21 cellular contexts compared by ENCODE assay signal in genomic region chr2:159897081-159897480, GRCh38. TPM values are rescaled to one million over a fixed set of nuclear protein-coding genes. Genes with fewer than 3 reads are reported as not detected.
DNase-seq lines count a peak whose midpoint lies in the region; FAIRE-seq and TF ChIP-seq lines count a peak whose summit lies in the region.
"Had no signal": no experiment of that assay in that cellular context is flagged by ENCODE, and none has a peak within 500 bp of the region (broad histone marks: within the 10 kb centered on the region; RNA-seq: fewer than 3 reads in every experiment).

No MANE protein-coding gene starts in this region.

- intact Hi-C loops in activated CD4-positive, alpha-beta memory T cell treated with anti-CD3 and anti-CD28 coated beads for 36 hours (cut with micrococcal nuclease): loop anchor here (5.0 to 10.0 kb wide), 2 partner anchors 325 to 1268 kb away; partner anchors contain the start of gene TANK

- H3K79me2 ChIP-seq in OCI-LY3 (ENCODE audit: low read length): peaks cover 87% of the 10 kb centered on the region

- CTCF ChIA-PET in activated CD4-positive, alpha-beta memory T cell treated with anti-CD3 and anti-CD28 coated beads for 36 hours (lab: Charles Lee): no interaction called here
- CTCF ChIA-PET in activated CD4-positive, alpha-beta memory T cell treated with anti-CD3 and anti-CD28 coated beads, Interleukin-2, amount 10 ng/mL, durations not matched to agents 7 days and 5 days (lab: Charles Lee): no interaction called here

- no peak for DNase-seq in activated CD4-positive, alpha-beta memory T cell treated with anti-CD3 and anti-CD28 coated beads for 36 hours
- DNase-seq in activated CD4-positive, alpha-beta memory T cell treated with anti-CD3 and anti-CD28 coated beads, Interleukin-2, amount 10 ng/mL, durations not matched to agents 7 days and 5 days: no peak
- no peak for DNase-seq in GM12865 (ENCODE audit: low read depth)
- DNase-seq in retinal pigment epithelial cell (ENCODE audit: low read depth): peak; percentile 41
- no peak for DNase-seq in NCI-H2171 treated with DMSO at 0.1 percent for 48 hours (lab: John Stamatoyannopoulos, UW)
- DNase-seq in H54 (ENCODE audit: insufficient read length, low spot score): no peak
- DNase-seq: BE2C, DMS53, GDM1, H9, IMR-90, NCI-H1105, NCI-H146, NCI-H2029, NCI-H226, NCI-H510A treated with DMSO at 0.1 percent for 48 hours, NCI-H774 had no signal

- peak overlapping the region; percentile 85 for H3K4me2 ChIP-seq in OCI-LY3 (ENCODE audit: low read length)

- peaks cover 52% of the 10 kb centered on the region for H3K36me3 ChIP-seq in OCI-LY3 (replicated peaks; ENCODE audit: low read depth, low read length)
- H3K36me3 ChIP-seq: BE2C, SJSA1 had no signal

- H3K4me3 ChIP-seq in GM12865 (ENCODE audit: low read depth, low read length) (peak overlapping the region; percentile 13), OCI-LY3 (ENCODE audit: low read length) (peak overlapping the region; percentile 51), retinal pigment epithelial cell (ENCODE audit: low read length) (no peak overlapping the region)
- H3K4me3 ChIP-seq: SJSA1 had no signal

- no peaks in the 10 kb centered on the region for H3K9me3 ChIP-seq in OCI-LY3 (ENCODE audit: insufficient read depth, low read length)
- H3K9me3 ChIP-seq: BE2C, SJSA1 had no signal

- no peak for TF ChIP-seq POLR2A in H54 (IDR thresholded peaks at IDR 0.05; ENCODE audit: low read depth, low read length)

- no peak overlapping the region for H3K4me3 Mint-ChIP-seq in activated CD4-positive, alpha-beta memory T cell treated with anti-CD3 and anti-CD28 coated beads for 36 hours
- no peak overlapping the region for H3K4me3 Mint-ChIP-seq in activated CD4-positive, alpha-beta memory T cell treated with anti-CD3 and anti-CD28 coated beads, Interleukin-2, amount 10 ng/mL, durations not matched to agents 7 days and 5 days
- H3K4me3 Mint-ChIP-seq: H9 had no signal

- peaks cover 70% of the 10 kb centered on the region for H3K36me3 Mint-ChIP-seq in activated CD4-positive, alpha-beta memory T cell treated with anti-CD3 and anti-CD28 coated beads for 36 hours
- peaks cover 34% of the 10 kb centered on the region for H3K36me3 Mint-ChIP-seq in activated CD4-positive, alpha-beta memory T cell treated with anti-CD3 and anti-CD28 coated beads, Interleukin-2, amount 10 ng/mL, durations not matched to agents 7 days and 5 days (ENCODE audit: low read depth)

- peak overlapping the region; percentile 68 for H3K9ac ChIP-seq in OCI-LY3 (ENCODE audit: low read length)

- H3K27me3 Mint-ChIP-seq in activated CD4-positive, alpha-beta memory T cell treated with anti-CD3 and anti-CD28 coated beads for 36 hours: no peaks in the 10 kb centered on the region
- H3K27me3 Mint-ChIP-seq in activated CD4-positive, alpha-beta memory T cell treated with anti-CD3 and anti-CD28 coated beads, Interleukin-2, amount 10 ng/mL, durations not matched to agents 7 days and 5 days: no peaks in the 10 kb centered on the region

- no peaks in the 10 kb centered on the region for H4K20me1 ChIP-seq in OCI-LY3 (ENCODE audit: insufficient read depth, low read length)

- H3K27me3 ChIP-seq in OCI-LY3 (ENCODE audit: low read depth, low read length): no peaks in the 10 kb centered on the region
- H3K27me3 ChIP-seq: BE2C had no signal

- H3K27ac Mint-ChIP-seq in activated CD4-positive, alpha-beta memory T cell treated with anti-CD3 and anti-CD28 coated beads for 36 hours: peak overlapping the region; percentile 89
- H3K27ac Mint-ChIP-seq in activated CD4-positive, alpha-beta memory T cell treated with anti-CD3 and anti-CD28 coated beads, Interleukin-2, amount 10 ng/mL, durations not matched to agents 7 days and 5 days: no peak overlapping the region
- H3K27ac Mint-ChIP-seq: H9 had no signal

- TF ChIP-seq CTCF in GM12865 (IDR thresholded peaks at IDR 0.05; ENCODE audit: insufficient read depth, low read depth, low read length, missing control alignments) (no peak), OCI-LY3 (IDR thresholded peaks at IDR 0.05; ENCODE audit: low read depth, low read length) (no peak), retinal pigment epithelial cell (conservative IDR thresholded peaks at IDR 0.05; ENCODE audit: low read depth, low read length) (no peak)

- H3K9me3 Mint-ChIP-seq in activated CD4-positive, alpha-beta memory T cell treated with anti-CD3 and anti-CD28 coated beads for 36 hours: no peaks in the 10 kb centered on the region
- no peaks in the 10 kb centered on the region for H3K9me3 Mint-ChIP-seq in activated CD4-positive, alpha-beta memory T cell treated with anti-CD3 and anti-CD28 coated beads, Interleukin-2, amount 10 ng/mL, durations not matched to agents 7 days and 5 days
- H3K9me3 Mint-ChIP-seq: H9 had no signal

- H3K4me1 ChIP-seq in OCI-LY3 (ENCODE audit: low read length): peaks cover 98% of the 10 kb centered on the region
- H3K4me1 ChIP-seq: BE2C, SJSA1 had no signal

- peaks cover 94% of the 10 kb centered on the region for H3K4me1 Mint-ChIP-seq in activated CD4-positive, alpha-beta memory T cell treated with anti-CD3 and anti-CD28 coated beads for 36 hours (ENCODE audit: low read depth)
- peaks cover 37% of the 10 kb centered on the region for H3K4me1 Mint-ChIP-seq in activated CD4-positive, alpha-beta memory T cell treated with anti-CD3 and anti-CD28 coated beads, Interleukin-2, amount 10 ng/mL, durations not matched to agents 7 days and 5 days

- no peak overlapping the region for H2AFZ ChIP-seq in OCI-LY3 (ENCODE audit: low read depth, low read length)

- peak overlapping the region; percentile 97 for H3K27ac ChIP-seq in OCI-LY3 (ENCODE audit: low read length)
- H3K27ac ChIP-seq: SJSA1 had no signal

- FAIRE-seq in H54 (lab: Jason Lieb, UNC): no peak
- FAIRE-seq: A204.1, D721Med had no signal

- POLR2A ChIA-PET in activated CD4-positive, alpha-beta memory T cell treated with anti-CD3 and anti-CD28 coated beads for 36 hours (lab: Charles Lee): interaction anchor here (4.2 kb wide), 1 partner anchor 9 kb away, joined by 37 read pairs; the partner anchor contains the start of gene LY75
- POLR2A ChIA-PET in activated CD4-positive, alpha-beta memory T cell treated with anti-CD3 and anti-CD28 coated beads, Interleukin-2, amount 10 ng/mL, durations not matched to agents 7 days and 5 days (lab: Charles Lee): interaction anchor here (0.6 kb wide), 1 partner anchor 147 kb away, joined by 3 read pairs; no protein-coding TSS in a partner anchor

RNA-seq across cellular contexts. Expression of gene LY75, which starts 7.5 kb away (rescaled TPM):
- 10 to 100 TPM; 65.0 to 66.5 TPM for total RNA-seq in activated CD4-positive, alpha-beta memory T cell treated with anti-CD3 and anti-CD28 coated beads for 36 hours
- 10 to 100 TPM; 22.7 to 23.5 TPM for total RNA-seq in activated CD4-positive, alpha-beta memory T cell treated with anti-CD3 and anti-CD28 coated beads, Interleukin-2, amount 10 ng/mL, durations not matched to agents 7 days and 5 days
- total RNA-seq: IMR-90, SJSA1 had no signal
